ENCODE assay signal across 22 cellular contexts in genomic region chr19:31421856-31422255, GRCh38.
"Had no signal": no experiment of that assay in that cellular context is flagged by ENCODE, and none has a peak within 500 bp of the region (broad histone marks: within the 10 kb centered on the region; RNA-seq: fewer than 3 reads in every experiment).

No MANE protein-coding gene starts in this region.

- H3K9me3 ChIP-seq: heart left ventricle, mucosa of descending colon, prostate gland, right lobe of liver, testis, tibial nerve, upper lobe of right lung, vagina had no signal

- H3K4me1 ChIP-seq: heart left ventricle, parathyroid adenoma, prostate gland, right lobe of liver, testis, tibial nerve, upper lobe of right lung, vagina had no signal

- H3K9me3 Mint-ChIP-seq: stimulated activated naive CD8-positive, alpha-beta T cell treated with anti-CD3 and anti-CD28 coated beads, Interleukin-15, Interleukin-2, amounts not matched to agents 100 ng/mL and 50 ng/mL, for 24 hours had no signal

- H3K4me3 Mint-ChIP-seq: naive thymus-derived CD8-positive, alpha-beta T cell; stimulated activated memory B cell treated with anti-CD40 and anti-IgM and Interleukin-4, amounts not matched to agents 10 μg/mL and 1 μg/mL and 100 μg/mL, for 72 hours; stimulated activated naive CD8-positive, alpha-beta T cell treated with anti-CD3 and anti-CD28 coated beads, Interleukin-15, Interleukin-2, amounts not matched to agents 100 ng/mL and 50 ng/mL, for 24 hours had no signal

- H2AFZ ChIP-seq: parathyroid adenoma had no signal

- H3K4me1 Mint-ChIP-seq: naive thymus-derived CD8-positive, alpha-beta T cell; stimulated activated memory B cell treated with anti-CD40 and anti-IgM and Interleukin-4, amounts not matched to agents 10 μg/mL and 1 μg/mL and 100 μg/mL, for 72 hours had no signal

- H3K9ac ChIP-seq: parathyroid adenoma had no signal

- H3K27ac Mint-ChIP-seq: naive thymus-derived CD8-positive, alpha-beta T cell; stimulated activated memory B cell treated with anti-CD40 and anti-IgM and Interleukin-4, amounts not matched to agents 10 μg/mL and 1 μg/mL and 100 μg/mL, for 72 hours; stimulated activated naive CD8-positive, alpha-beta T cell treated with anti-CD3 and anti-CD28 coated beads, Interleukin-15, Interleukin-2, amounts not matched to agents 100 ng/mL and 50 ng/mL, for 24 hours had no signal

- H3K4me3 ChIP-seq: coronary artery, heart left ventricle, mucosa of descending colon, prostate gland, right lobe of liver, testis, tibial nerve, upper lobe of right lung, vagina had no signal

- H3K36me3 Mint-ChIP-seq: naive thymus-derived CD8-positive, alpha-beta T cell; stimulated activated memory B cell treated with anti-CD40 and anti-IgM and Interleukin-4, amounts not matched to agents 10 μg/mL and 1 μg/mL and 100 μg/mL, for 72 hours had no signal

- H3K27me3 Mint-ChIP-seq: stimulated activated memory B cell treated with anti-CD40 and anti-IgM and Interleukin-4, amounts not matched to agents 10 μg/mL and 1 μg/mL and 100 μg/mL, for 72 hours had no signal

- ATAC-seq: esophagus mucosa; heart left ventricle; left lobe of liver; mucosa of descending colon; naive thymus-derived CD8-positive, alpha-beta T cell; right lobe of liver; stimulated activated memory B cell treated with anti-CD40 and anti-IgM and Interleukin-4, amounts not matched to agents 10 μg/mL and 1 μg/mL and 100 μg/mL, for 72 hours; upper lobe of right lung had no signal

- DNase-seq: effector CD4-positive, alpha-beta T cell; heart left ventricle; hippocampal formation; mammary epithelial cell; mucosa of descending colon; naive thymus-derived CD8-positive, alpha-beta T cell; occipital lobe; right lobe of liver; stimulated activated CD4-positive, alpha-beta T cell treated with anti-CD3 and anti-CD28 coated beads, Interleukin-15, amount 100 ng/mL, for 24 hours; stimulated activated CD4-positive, alpha-beta T cell treated with anti-CD3 and anti-CD28 coated beads, Interleukin-1b, Interleukin-23, amount 100 ng/mL, for 48 hours; stimulated activated CD4-positive, alpha-beta T cell treated with anti-CD3 and anti-CD28 coated beads, Interleukin-4, amount 100 ng/mL, for 24 hours; testis; upper lobe of right lung had no signal

- H3K79me2 ChIP-seq: parathyroid adenoma had no signal

- H3K27me3 ChIP-seq: right lobe of liver, testis, upper lobe of right lung, vagina had no signal

- H3K27ac ChIP-seq: coronary artery, heart left ventricle, parathyroid adenoma, prostate gland, right lobe of liver, testis, tibial nerve, upper lobe of right lung, vagina had no signal

- H3K36me3 ChIP-seq: heart left ventricle, prostate gland, right lobe of liver, tibial nerve, upper lobe of right lung, vagina had no signal
